ENCODE assay signal across 1 cellular context in the genomic region with DNA sequence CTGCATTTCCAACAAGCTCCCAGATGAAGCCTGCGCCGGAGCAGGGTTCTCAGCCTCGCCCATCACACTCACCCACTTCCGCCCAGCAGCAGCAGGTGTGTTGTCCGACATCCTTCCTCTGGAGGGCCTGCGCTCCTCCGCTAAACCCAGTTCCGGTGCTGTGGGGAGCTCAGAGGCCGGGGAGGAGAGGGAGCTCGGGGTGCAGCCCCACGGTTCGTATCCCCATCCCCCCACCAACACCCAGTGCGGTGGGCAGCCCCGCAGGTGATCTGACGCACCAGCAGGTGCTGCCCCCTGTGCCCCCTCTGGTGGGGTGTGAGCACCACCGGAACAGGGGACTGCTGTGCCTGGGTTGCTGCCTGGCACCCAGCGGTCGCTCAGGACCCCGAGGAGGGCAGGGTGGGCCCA.
TF ChIP-seq lines count a peak whose summit lies in the region.

No MANE protein-coding gene starts in this region.

TF ChIP-seq in HepG2, 621 proteins besides CTCF, POLR2A, EP300 and RAD21:
- TF ChIP-seq HNRNPL (IDR thresholded peaks at IDR 0.05; ENCODE audit: low read depth, low read length), result 0 out of 2 replicates have a peak, but pooled peaks have one; percentile 53
- no peak for TF ChIP-seq ZNF883 (CRISPR knock-in tag; IDR thresholded peaks at IDR 0.05; ENCODE audit: not compliant biosample characterization)
- no peak for TF ChIP-seq KLF9 (CRISPR knock-in tag; IDR thresholded peaks at IDR 0.05; ENCODE audit: low read depth)
- TF ChIP-seq SMYD3 (CRISPR knock-in tag; IDR thresholded peaks at IDR 0.05), result no peak
- TF ChIP-seq AGO2 (optimal IDR thresholded peaks at IDR 0.05; ENCODE audit: low read depth, low read length), result peak; percentile 88
- no peak for TF ChIP-seq ZXDC (CRISPR knock-in tag; IDR thresholded peaks at IDR 0.05)
- TF ChIP-seq NAIF1 (CRISPR knock-in tag; IDR thresholded peaks at IDR 0.05; ENCODE audit: borderline replicate concordance), result no peak
